Comparison of ENCODE assay signal across 8 cellular contexts in genomic region chr7:98280296-98280695, GRCh38. TPM values are rescaled to one million over a fixed set of nuclear protein-coding genes. Genes with fewer than 3 reads are reported as not detected.
DNase-seq lines count a peak whose midpoint lies in the region; ATAC-seq and TF ChIP-seq lines count a peak whose summit lies in the region.

No MANE protein-coding gene starts in this region.

- TF ChIP-seq POLR2A in breast epithelium (IDR thresholded peaks at IDR 0.05) = no peak
- TF ChIP-seq POLR2A in upper lobe of left lung (IDR thresholded peaks at IDR 0.05) = no peak

- TF ChIP-seq EP300 in upper lobe of left lung (IDR thresholded peaks at IDR 0.05) = no peak

- ATAC-seq in left ventricle myocardium superior = no peak
- ATAC-seq in upper lobe of left lung (ENCODE audit: low FRiP score in 2 of 2) = no peak
- ATAC-seq in HG02623 (IDR thresholded peaks at IDR 0.05; ENCODE audit: unreplicated experiment) = no peak

- H3K9me3 ChIP-seq in right atrium auricular region = no peaks in the 10 kb centered on the region
- H3K9me3 ChIP-seq in breast epithelium = no peaks in the 10 kb centered on the region
- no peaks in the 10 kb centered on the region for H3K9me3 ChIP-seq in muscle layer of colon (ENCODE audit: low read length)
- H3K9me3 ChIP-seq in upper lobe of left lung = no peaks in the 10 kb centered on the region

- H3K4me3 ChIP-seq in right atrium auricular region (peak overlapping the region; percentile 46 to 90), breast epithelium (peak overlapping the region in 2 of 3 donors; percentile 91 to 100), muscle layer of colon (ENCODE audit: low read depth in 1 of 2, low read length in 2 of 2) (peak overlapping the region; percentile 14 to 86), upper lobe of left lung (peak overlapping the region in 3 of 4 donors; percentile 91 to 98 (median 93))

- 49 to 65% methylated on average over 7 of the region's 7 CpGs for WGBS in upper lobe of left lung, 2 donors

- DNase-seq in right atrium auricular region (ENCODE audit: low spot score) (no peak), left ventricle myocardium superior (no peak), breast epithelium (ENCODE audit: low spot score in 2 of 2) (no peak), upper lobe of left lung (peak in 1 of 2 donors; percentile 28), AG08395 (ENCODE audit: low spot score) (no peak), hepatic stellate cell (ENCODE audit: low spot score) (no peak)

- no peaks in the 10 kb centered on the region for H3K36me3 ChIP-seq in right atrium auricular region
- H3K36me3 ChIP-seq in breast epithelium = no peaks in the 10 kb centered on the region
- no peaks in the 10 kb centered on the region for H3K36me3 ChIP-seq in muscle layer of colon (ENCODE audit: insufficient read depth, low read length)
- H3K36me3 ChIP-seq in upper lobe of left lung = peaks cover 0 to 9% (median 0%) of the 10 kb centered on the region in 4 donors

- H3K27me3 ChIP-seq in right atrium auricular region = no peaks in the 10 kb centered on the region
- H3K27me3 ChIP-seq in breast epithelium = no peaks in the 10 kb centered on the region
- H3K27me3 ChIP-seq in muscle layer of colon (ENCODE audit: control insufficient read depth in 1 of 2, insufficient read depth in 2 of 2, low read length in 2 of 2) = no peaks in the 10 kb centered on the region
- H3K27me3 ChIP-seq in upper lobe of left lung = no peaks in the 10 kb centered on the region

- intact Hi-C loops in left ventricle myocardium superior (cut with micrococcal nuclease) (no loop called here), breast epithelium (cut with DNase I; ENCODE audit: low total_unique reads) (no loop called here)

- no peak for TF ChIP-seq CTCF in right atrium auricular region (IDR thresholded peaks at IDR 0.05)
- TF ChIP-seq CTCF in breast epithelium (IDR thresholded peaks at IDR 0.05) = no peak
- TF ChIP-seq CTCF in upper lobe of left lung (IDR thresholded peaks at IDR 0.05) = no peak

- peak overlapping the region; percentile 85 to 92 for H3K27ac ChIP-seq in right atrium auricular region
- H3K27ac ChIP-seq in breast epithelium = peak overlapping the region; percentile 95 to 99
- H3K27ac ChIP-seq in muscle layer of colon (ENCODE audit: low read depth, low read length) = no peak overlapping the region
- peak overlapping the region; percentile 87 to 100 (median 98) for H3K27ac ChIP-seq in upper lobe of left lung

- H3K4me1 ChIP-seq in right atrium auricular region (peaks cover 0 to 34% of the 10 kb centered on the region in 2 donors), breast epithelium (peaks cover 0 to 19% of the 10 kb centered on the region in 2 donors), muscle layer of colon (ENCODE audit: insufficient read depth, low read length) (peaks cover 35% of the 10 kb centered on the region), upper lobe of left lung (peaks cover 25 to 58% (median 51%) of the 10 kb centered on the region in 4 donors)

- peak overlapping the region; percentile 94 for H3K9ac ChIP-seq in muscle layer of colon (ENCODE audit: low read length)

RNA-seq across cellular contexts. Expression of gene BRI3, which starts 1.2 kb away (rescaled TPM):
- total RNA-seq in right atrium auricular region = 10 to 100 TPM; 55.6 to 61.1 TPM
- 269 TPM for total RNA-seq in left ventricle myocardium superior
- 10 to 100 TPM; 38.8 to 85.5 (median 56.4) TPM for total RNA-seq in breast epithelium
- total RNA-seq in upper lobe of left lung = 100 to 1,000 TPM; 113 to 703 (median 143) TPM

RNA-seq across cellular contexts. Expression of gene TECPR1, which starts 28.3 kb away (rescaled TPM):
- total RNA-seq in right atrium auricular region (10 to 100 TPM; 11.5 to 13.9 TPM), left ventricle myocardium superior (25.2 TPM), breast epithelium (10 to 100 TPM; 14.7 to 29.7 (median 28.8) TPM), upper lobe of left lung (100 to 1,000 TPM in 1 of 6 donors, 10 to 100 TPM in 5; 16.6 to 101 (median 55.0) TPM)
